ENCODE assay signal across 9 cellular contexts in genomic region chr9:114677418-114677817, GRCh38. TPM values are rescaled to one million over a fixed set of nuclear protein-coding genes. Genes with fewer than 3 reads are reported as not detected.
DNase-seq lines count a peak whose midpoint lies in the region; ATAC-seq and TF ChIP-seq lines count a peak whose summit lies in the region.
"Had no signal": no experiment of that assay in that cellular context is flagged by ENCODE, and none has a peak within 500 bp of the region (broad histone marks: within the 10 kb centered on the region; RNA-seq: fewer than 3 reads in every experiment).

No MANE protein-coding gene starts in this region.

- in situ Hi-C loops in gastrocnemius medialis (cut with MboI; ENCODE audit: low sequenced_read_pairs in 4 of 4), result loop anchor here in 2 of 4 donors (10.0 to 25.0 kb wide), 2 partner anchors 337 to 835 kb away; no protein-coding TSS in a partner anchor

- H3K4me3 Mint-ChIP-seq in activated T-helper 2 cell treated with anti-CD3 and anti-CD28 coated beads, Interferon-gamma antibody, Interleukin-2, Interleukin-4, amounts not matched to agents 10 μg/mL and 5 μg/mL and 100 μg/mL, durations not matched to agents 14 hours and 24 hours and 36 hours (ENCODE audit: low read depth), result no peak overlapping the region
- no peak overlapping the region for H3K4me3 Mint-ChIP-seq in endothelial cell (ENCODE audit: unreplicated experiment)

- no peak overlapping the region for H3K4me3 ChIP-seq in AG04450 (ENCODE audit: low read depth, low read length)
- H3K4me3 ChIP-seq in RWPE2 (ENCODE audit: severe bottlenecking), result no peak overlapping the region
- H3K4me3 ChIP-seq in gastrocnemius medialis, result no peak overlapping the region

- peaks cover 5% of the 10 kb centered on the region for H3K27me3 Mint-ChIP-seq in activated T-helper 2 cell treated with anti-CD3 and anti-CD28 coated beads, Interferon-gamma antibody, Interleukin-2, Interleukin-4, amounts not matched to agents 10 μg/mL and 5 μg/mL and 100 μg/mL, durations not matched to agents 14 hours and 24 hours and 36 hours (ENCODE audit: low read depth)
- peaks cover 2% of the 10 kb centered on the region for H3K27me3 Mint-ChIP-seq in endothelial cell (ENCODE audit: unreplicated experiment)

- TF ChIP-seq CTCF in AG04450 (IDR thresholded peaks at IDR 0.05; ENCODE audit: low read depth, low read length) (no peak), RWPE2 (IDR thresholded peaks at IDR 0.05; ENCODE audit: poor library complexity, severe bottlenecking) (no peak), endothelial cell (IDR thresholded peaks at IDR 0.05; ENCODE audit: unreplicated experiment) (no peak), gastrocnemius medialis (IDR thresholded peaks at IDR 0.05 in 4 of 5, conservative IDR thresholded peaks at IDR 0.05 in 1 of 5) (no peak)

- intact Hi-C loops in activated T-helper 2 cell treated with anti-CD3 and anti-CD28 coated beads, Interferon-gamma antibody, Interleukin-2, Interleukin-4, amounts not matched to agents 10 μg/mL and 5 μg/mL and 100 μg/mL, durations not matched to agents 14 hours and 24 hours and 36 hours (cut with micrococcal nuclease), result no loop called here
- intact Hi-C loops in gastrocnemius medialis (cut with DNase I; ENCODE audit: low total_unique reads), result no loop called here

- CTCF ChIA-PET in AG04450 (lab: Charles Lee), result interaction anchor here (0.7 to 2.8 kb wide), 9 partner anchors 11 to 338 kb away, joined by 3 to 16 read pairs (median 7); no protein-coding TSS in a partner anchor

- H3K9me3 Mint-ChIP-seq in activated T-helper 2 cell treated with anti-CD3 and anti-CD28 coated beads, Interferon-gamma antibody, Interleukin-2, Interleukin-4, amounts not matched to agents 10 μg/mL and 5 μg/mL and 100 μg/mL, durations not matched to agents 14 hours and 24 hours and 36 hours, result no peaks in the 10 kb centered on the region
- H3K9me3 Mint-ChIP-seq in endothelial cell (ENCODE audit: unreplicated experiment), result no peaks in the 10 kb centered on the region

- H3K36me3 Mint-ChIP-seq in activated T-helper 2 cell treated with anti-CD3 and anti-CD28 coated beads, Interferon-gamma antibody, Interleukin-2, Interleukin-4, amounts not matched to agents 10 μg/mL and 5 μg/mL and 100 μg/mL, durations not matched to agents 14 hours and 24 hours and 36 hours (ENCODE audit: low read depth), result no peaks in the 10 kb centered on the region
- H3K36me3 Mint-ChIP-seq in endothelial cell (ENCODE audit: low read depth, unreplicated experiment), result no peaks in the 10 kb centered on the region

- no peaks in the 10 kb centered on the region for H3K36me3 ChIP-seq in RWPE2 (ENCODE audit: low read depth)
- no peaks in the 10 kb centered on the region for H3K36me3 ChIP-seq in gastrocnemius medialis

- peak; percentile 95 for ATAC-seq in RWPE2 (ENCODE audit: low read depth)
- no peak for ATAC-seq in gastrocnemius medialis
- no peak for ATAC-seq in HG02981 (IDR thresholded peaks at IDR 0.05; ENCODE audit: unreplicated experiment)

- peaks cover 54% of the 10 kb centered on the region for H3K4me1 Mint-ChIP-seq in activated T-helper 2 cell treated with anti-CD3 and anti-CD28 coated beads, Interferon-gamma antibody, Interleukin-2, Interleukin-4, amounts not matched to agents 10 μg/mL and 5 μg/mL and 100 μg/mL, durations not matched to agents 14 hours and 24 hours and 36 hours (ENCODE audit: low read depth)
- H3K4me1 Mint-ChIP-seq in endothelial cell (ENCODE audit: unreplicated experiment), result no peaks in the 10 kb centered on the region

- H3K27ac ChIP-seq in AG04450 (ENCODE audit: low read depth, low read length) (peak overlapping the region; percentile 65), RWPE2 (ENCODE audit: poor library complexity, severe bottlenecking) (peak overlapping the region; percentile 86), gastrocnemius medialis (no peak overlapping the region)

- POLR2A ChIA-PET in AG04450 (lab: Yijun Ruan, JAX), result interaction anchor here (0.9 to 1.3 kb wide), 5 partner anchors 10 to 223 kb away, joined by 3 to 4 read pairs (median 3); no protein-coding TSS in a partner anchor

- DNase-seq in AG04450 (ENCODE audit: low read depth, low spot score) (peak; percentile 99), HPDE6-E6E7 (ENCODE audit: extremely low spot score) (peak; percentile 93), RWPE2 (ENCODE audit: low spot score) (peak; percentile 94), glomerular endothelial cell (ENCODE audit: extremely low read depth, low read depth, low spot score) (peak; percentile 94), endothelial cell (ENCODE audit: low spot score) (no peak), gastrocnemius medialis (no peak)
- DNase-seq in activated T-helper 2 cell treated with anti-CD3 and anti-CD28 coated beads, Interferon-gamma antibody, Interleukin-2, Interleukin-4, amounts not matched to agents 10 μg/mL and 5 μg/mL and 100 μg/mL, durations not matched to agents 14 hours and 24 hours and 36 hours (ENCODE audit: low spot score), result no peak

- no peak for TF ChIP-seq POLR2A in gastrocnemius medialis (IDR thresholded peaks at IDR 0.05)

- no peaks in the 10 kb centered on the region for H3K27me3 ChIP-seq in AG04450 (ENCODE audit: control insufficient read depth, insufficient read depth, low read length)
- no peaks in the 10 kb centered on the region for H3K27me3 ChIP-seq in RWPE2 (ENCODE audit: insufficient read depth, poor library complexity, severe bottlenecking)
- H3K27me3 ChIP-seq in gastrocnemius medialis, result peaks cover 0 to 3% (median 0%) of the 10 kb centered on the region in 3 donors

- H3K4me1 ChIP-seq in RWPE2 (ENCODE audit: insufficient read depth, poor library complexity, severe bottlenecking) (peaks cover 29% of the 10 kb centered on the region), gastrocnemius medialis (no peaks in the 10 kb centered on the region)

- H3K27ac Mint-ChIP-seq in activated T-helper 2 cell treated with anti-CD3 and anti-CD28 coated beads, Interferon-gamma antibody, Interleukin-2, Interleukin-4, amounts not matched to agents 10 μg/mL and 5 μg/mL and 100 μg/mL, durations not matched to agents 14 hours and 24 hours and 36 hours, result no peak overlapping the region
- H3K27ac Mint-ChIP-seq in endothelial cell (ENCODE audit: unreplicated experiment), result no peak overlapping the region

- no peaks in the 10 kb centered on the region for H3K9me3 ChIP-seq in AG04450 (ENCODE audit: control insufficient read depth, insufficient read depth, low read length)
- H3K9me3 ChIP-seq in RWPE2 (ENCODE audit: severe bottlenecking), result no peaks in the 10 kb centered on the region
- H3K9me3 ChIP-seq in gastrocnemius medialis, result no peaks in the 10 kb centered on the region

RNA-seq across cellular contexts. Expression of gene TEX48, which starts 4.6 kb away (rescaled TPM):
- not detected in 2 replicates for polyA plus RNA-seq in AG04450 (2011; rRNA removed)
- polyA minus RNA-seq in AG04450 (2011; rRNA and poly(A)+ RNA removed), result not detected in 2 replicates
- total RNA-seq in glomerular endothelial cell, result not detected in 2 replicates
- total RNA-seq in activated T-helper 2 cell treated with anti-CD3 and anti-CD28 coated beads, Interferon-gamma antibody, Interleukin-2, Interleukin-4, amounts not matched to agents 10 μg/mL and 5 μg/mL and 100 μg/mL, durations not matched to agents 14 hours and 24 hours and 36 hours, result 0.41 and 0.68 TPM in 2 replicates
- not detected for total RNA-seq in endothelial cell (ENCODE audit: unreplicated experiment)
- not detected for total RNA-seq in gastrocnemius medialis
- total RNA-seq: aorta had no signal
- polyA plus RNA-seq: aorta had no signal

RNA-seq across cellular contexts. Expression of gene TEX53, which starts 19.8 kb away (rescaled TPM):
- not detected in 2 replicates for polyA plus RNA-seq in AG04450 (2011; rRNA removed)
- polyA minus RNA-seq in AG04450 (2011; rRNA and poly(A)+ RNA removed), result not detected in 2 replicates
- total RNA-seq in glomerular endothelial cell (not detected in 2 replicates), endothelial cell (ENCODE audit: unreplicated experiment) (not detected), gastrocnemius medialis (not detected)
- total RNA-seq in activated T-helper 2 cell treated with anti-CD3 and anti-CD28 coated beads, Interferon-gamma antibody, Interleukin-2, Interleukin-4, amounts not matched to agents 10 μg/mL and 5 μg/mL and 100 μg/mL, durations not matched to agents 14 hours and 24 hours and 36 hours, result not detected in 2 replicates
- total RNA-seq: aorta had no signal
- polyA plus RNA-seq: aorta had no signal

Comparison
In these comparisons a context has a peak if more than half of its experiments do, and no peak if none do; other contexts are left out.
1. DNase-seq: peak in AG04450 (single experiment), HPDE6-E6E7 (single experiment), RWPE2 (single experiment) and glomerular endothelial cell (single experiment); none in activated T-helper 2 cell treated with anti-CD3 and anti-CD28 coated beads, Interferon-gamma antibody, Interleukin-2, Interleukin-4, amounts not matched to agents 10 μg/mL and 5 μg/mL and 100 μg/mL, durations not matched to agents 14 hours and 24 hours and 36 hours (single experiment), endothelial cell (single experiment) and gastrocnemius medialis (0 of 2).
2. H3K27ac ChIP-seq: peak in AG04450 (single experiment) and RWPE2 (single experiment); none in gastrocnemius medialis (0 of 4).